13 cellular contexts compared by ENCODE assay signal in the genomic region with DNA sequence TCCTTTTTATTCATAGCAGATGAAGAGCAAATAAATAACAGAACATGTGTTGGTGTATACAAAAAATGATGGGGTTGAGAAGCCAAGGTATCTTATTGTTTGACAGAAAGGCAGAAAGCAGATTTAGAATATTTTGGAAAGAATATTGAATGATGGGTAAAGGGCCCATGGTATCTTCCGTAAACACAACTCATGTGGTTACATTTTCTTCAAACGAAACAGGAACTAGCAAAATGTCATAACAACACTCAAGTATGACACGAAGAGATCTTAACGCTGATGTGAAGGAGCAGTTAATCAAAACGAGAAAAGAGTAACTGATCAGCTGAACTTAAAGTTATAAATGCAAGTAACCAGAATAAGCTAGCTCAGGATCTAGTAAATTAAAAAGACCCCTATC.
DNase-seq lines count a peak whose midpoint lies in the region; ATAC-seq, FAIRE-seq and TF ChIP-seq lines count a peak whose summit lies in the region.
"Had no signal": no experiment of that assay in that cellular context is flagged by ENCODE, and none has a peak within 500 bp of the region (broad histone marks: within the 10 kb centered on the region; RNA-seq: fewer than 3 reads in every experiment).

No MANE protein-coding gene starts in this region.

- H4K20me1 ChIP-seq in GM12878 (ENCODE audit: control insufficient read depth, insufficient read depth), result no peaks in the 10 kb centered on the region

- BruUV-seq in GM12878 (replicated peaks; lab: Mats Ljungman, UMichigan), result no TSS peak

- POLR2A ChIA-PET in GM12878 (lab: Charles Lee), result no interaction called here

- H3K27ac ChIP-seq in GM12878 (ENCODE audit: control insufficient read depth, insufficient read depth), result no peak overlapping the region
- H3K27ac ChIP-seq: ascending aorta had no signal

- TF ChIP-seq POLR2A in GM18505 (IDR thresholded peaks at IDR 0.05; ENCODE audit: borderline replicate concordance, extremely low read depth, insufficient read depth, insufficient read length), result no peak
- TF ChIP-seq POLR2A in GM12878 (IDR thresholded peaks at IDR 0.05; ENCODE audit: low read depth, low read length), result no peak

- intact Hi-C loops in GM12878 (cut with micrococcal nuclease; ENCODE audit: unreplicated experiment), result no loop called here

- no peak overlapping the region for H3K4me2 ChIP-seq in GM12878 (ENCODE audit: control insufficient read depth, insufficient read depth)

- TF ChIP-seq CTCF in GM12878 (IDR thresholded peaks at IDR 0.05 in 2 of 3, conservative IDR thresholded peaks at IDR 0.05 in 1 of 3; ENCODE audit: control insufficient read depth in 2 of 3, extremely low read depth in 1 of 3, insufficient read depth in 1 of 3, low read depth in 3 of 3, low read length in 3 of 3), result no peak

- no peak overlapping the region for H3K4me3 ChIP-seq in GM12878
- H3K4me3 ChIP-seq: ascending aorta had no signal

- no peak for TF ChIP-seq RAD21 in GM12878 (IDR thresholded peaks at IDR 0.05; ENCODE audit: insufficient read depth, low read depth, low read length)

- H3K79me2 ChIP-seq in GM12878 (ENCODE audit: control insufficient read depth, insufficient read depth, low read length), result no peaks in the 10 kb centered on the region

- H3K27me3 ChIP-seq in GM12878 (replicated peaks in 1 of 2; ENCODE audit: control insufficient read depth in 2 of 2, insufficient read depth in 2 of 2, low read length in 1 of 2), result no peaks in the 10 kb centered on the region
- H3K27me3 ChIP-seq: ascending aorta had no signal

- no peaks in the 10 kb centered on the region for H3K9me3 ChIP-seq in GM12878 (replicated peaks; ENCODE audit: control insufficient read depth, insufficient read depth, low read length)
- H3K9me3 ChIP-seq: ascending aorta had no signal

- no peak overlapping the region; the same call in 1 of the 2 replicates for H2AFZ ChIP-seq in GM12878 (ENCODE audit: control insufficient read depth, low read depth, low read length)

- DNase-seq in GM12878 (ENCODE audit: low read depth, low spot score) (no peak), DMS153 (lab: John Stamatoyannopoulos, UW) (no peak), NCI-H1694 treated with DMSO at 0.1 percent for 48 hours (lab: John Stamatoyannopoulos, UW) (no peak), HT-29 (ENCODE audit: low spot score) (no peak)
- DNase-seq: activated CD4-positive, alpha-beta T cell treated with anti-CD3 and anti-CD28 coated beads, Interleukin-2, amount 50 U/mL, for 48 hours; NCI-H1694; substantia nigra had no signal

- WGBS in GM12878 (ENCODE audit: insufficient coverage, insufficient replicate concordance, low lambda C conversion rate, missing lambda C conversion rate), result 1% methylated on average over 5 of the region's 5 CpGs

- H3K9ac ChIP-seq in GM12878 (ENCODE audit: control insufficient read depth, insufficient read depth, low read length), result no peak overlapping the region

- SMC1A ChIA-PET in GM12878 (lab: Charles Lee; ENCODE audit: uncharacterized antibody, unreplicated experiment), result interaction anchor here (1.0 kb wide), 1 partner anchor 45 kb away, joined by 3 read pairs; no protein-coding TSS in a partner anchor

- in situ Hi-C loops in GM12878 (cut with MboI), result no loop called here

- no peak for TF ChIP-seq EP300 in GM12878 (IDR thresholded peaks at IDR 0.05; ENCODE audit: borderline replicate concordance in 1 of 2, control insufficient read depth in 1 of 2, low read depth in 2 of 2, low read length in 2 of 2)

- CTCF ChIA-PET in GM12878 (lab: Yijun Ruan, JAX), result interaction anchor here (1.0 to 1.5 kb wide), 3 partner anchors 28 to 651 kb away, joined by 3 to 5 read pairs (median 4); no protein-coding TSS in a partner anchor

- no peaks in the 10 kb centered on the region for H3K4me1 ChIP-seq in GM12878 (ENCODE audit: control insufficient read depth, insufficient read depth, low read length)

- no peaks in the 10 kb centered on the region for H3K36me3 ChIP-seq in GM12878 (ENCODE audit: control insufficient read depth in 2 of 2, insufficient read depth in 2 of 2, low read length in 1 of 2)
- H3K36me3 ChIP-seq: ascending aorta had no signal

- no peak for FAIRE-seq in GM12878 (lab: Jason Lieb, UNC)
- FAIRE-seq: islet of Langerhans had no signal

- ATAC-seq in GM18505 (IDR thresholded peaks at IDR 0.05; ENCODE audit: unreplicated experiment), result peak; percentile 70
- peak; percentile 67 for ATAC-seq in GM21390 (IDR thresholded peaks at IDR 0.05; ENCODE audit: unreplicated experiment)
- peak; percentile 76 for ATAC-seq in HG03565 (IDR thresholded peaks at IDR 0.05; ENCODE audit: unreplicated experiment)
- ATAC-seq in GM12878, result peak; percentile 44
- no peak for ATAC-seq in HG02571 (IDR thresholded peaks at IDR 0.05; ENCODE audit: unreplicated experiment)

- RAD21 ChIA-PET in GM12878 (lab: Charles Lee; ENCODE audit: unreplicated experiment), result no interaction called here

TF ChIP-seq in GM12878, 131 proteins besides CTCF, POLR2A, EP300 and RAD21 (continues in another document):
- TF ChIP-seq SIN3A (IDR thresholded peaks at IDR 0.05; ENCODE audit: low read depth, low read length) (no peak), TCF7 (IDR thresholded peaks at IDR 0.05; ENCODE audit: borderline replicate concordance) (no peak), IKZF2 (IDR thresholded peaks at IDR 0.05) (no peak), TBL1XR1 (IDR thresholded peaks at IDR 0.05; ENCODE audit: low read depth, low read length) (no peak), TAF1 (IDR thresholded peaks at IDR 0.05; ENCODE audit: borderline replicate concordance, low read depth, low read length) (no peak), RCOR1 (conservative IDR thresholded peaks at IDR 0.05; ENCODE audit: low read depth, low read length) (no peak), SMAD5 (IDR thresholded peaks at IDR 0.05; ENCODE audit: low read depth) (no peak), SIX5 (IDR thresholded peaks at IDR 0.05; ENCODE audit: low read depth, low read length, severe bottlenecking) (no peak), BCL11A (IDR thresholded peaks at IDR 0.05; ENCODE audit: low read depth, low read length) (no peak)
- TF ChIP-seq, protein P1, sequence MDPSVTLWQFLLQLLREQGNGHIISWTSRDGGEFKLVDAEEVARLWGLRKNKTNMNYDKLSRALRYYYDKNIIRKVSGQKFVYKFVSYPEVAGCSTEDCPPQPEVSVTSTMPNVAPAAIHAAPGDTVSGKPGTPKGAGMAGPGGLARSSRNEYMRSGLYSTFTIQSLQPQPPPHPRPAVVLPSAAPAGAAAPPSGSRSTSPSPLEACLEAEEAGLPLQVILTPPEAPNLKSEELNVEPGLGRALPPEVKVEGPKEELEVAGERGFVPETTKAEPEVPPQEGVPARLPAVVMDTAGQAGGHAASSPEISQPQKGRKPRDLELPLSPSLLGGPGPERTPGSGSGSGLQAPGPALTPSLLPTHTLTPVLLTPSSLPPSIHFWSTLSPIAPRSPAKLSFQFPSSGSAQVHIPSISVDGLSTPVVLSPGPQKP (IDR thresholded peaks at IDR 0.05; ENCODE audit: low read depth, low read length), result no peak
- TF ChIP-seq, protein P2, sequence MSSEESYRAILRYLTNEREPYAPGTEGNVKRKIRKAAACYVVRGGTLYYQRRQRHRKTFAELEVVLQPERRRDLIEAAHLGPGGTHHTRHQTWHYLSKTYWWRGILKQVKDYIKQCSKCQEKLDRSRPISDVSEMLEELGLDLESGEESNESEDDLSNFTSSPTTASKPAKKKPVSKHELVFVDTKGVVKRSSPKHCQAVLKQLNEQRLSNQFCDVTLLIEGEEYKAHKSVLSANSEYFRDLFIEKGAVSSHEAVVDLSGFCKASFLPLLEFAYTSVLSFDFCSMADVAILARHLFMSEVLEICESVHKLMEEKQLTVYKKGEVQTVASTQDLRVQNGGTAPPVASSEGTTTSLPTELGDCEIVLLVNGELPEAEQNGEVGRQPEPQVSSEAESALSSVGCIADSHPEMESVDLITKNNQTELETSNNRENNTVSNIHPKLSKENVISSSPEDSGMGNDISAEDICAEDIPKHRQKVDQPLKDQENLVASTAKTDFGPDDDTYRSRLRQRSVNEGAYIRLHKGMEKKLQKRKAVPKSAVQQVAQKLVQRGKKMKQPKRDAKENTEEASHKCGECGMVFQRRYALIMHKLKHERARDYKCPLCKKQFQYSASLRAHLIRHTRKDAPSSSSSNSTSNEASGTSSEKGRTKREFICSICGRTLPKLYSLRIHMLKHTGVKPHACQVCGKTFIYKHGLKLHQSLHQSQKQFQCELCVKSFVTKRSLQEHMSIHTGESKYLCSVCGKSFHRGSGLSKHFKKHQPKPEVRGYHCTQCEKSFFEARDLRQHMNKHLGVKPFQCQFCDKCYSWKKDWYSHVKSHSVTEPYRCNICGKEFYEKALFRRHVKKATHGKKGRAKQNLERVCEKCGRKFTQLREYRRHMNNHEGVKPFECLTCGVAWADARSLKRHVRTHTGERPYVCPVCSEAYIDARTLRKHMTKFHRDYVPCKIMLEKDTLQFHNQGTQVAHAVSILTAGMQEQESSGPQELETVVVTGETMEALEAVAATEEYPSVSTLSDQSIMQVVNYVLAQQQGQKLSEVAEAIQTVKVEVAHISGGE (CRISPR knock-in tag; IDR thresholded peaks at IDR 0.05), result no peak
- TF ChIP-seq, protein P3, sequence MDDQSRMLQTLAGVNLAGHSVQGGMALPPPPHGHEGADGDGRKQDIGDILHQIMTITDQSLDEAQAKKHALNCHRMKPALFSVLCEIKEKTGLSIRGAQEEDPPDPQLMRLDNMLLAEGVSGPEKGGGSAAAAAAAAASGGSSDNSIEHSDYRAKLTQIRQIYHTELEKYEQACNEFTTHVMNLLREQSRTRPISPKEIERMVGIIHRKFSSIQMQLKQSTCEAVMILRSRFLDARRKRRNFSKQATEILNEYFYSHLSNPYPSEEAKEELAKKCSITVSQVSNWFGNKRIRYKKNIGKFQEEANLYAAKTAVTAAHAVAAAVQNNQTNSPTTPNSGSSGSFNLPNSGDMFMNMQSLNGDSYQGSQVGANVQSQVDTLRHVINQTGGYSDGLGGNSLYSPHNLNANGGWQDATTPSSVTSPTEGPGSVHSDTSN (IDR thresholded peaks at IDR 0.05; ENCODE audit: insufficient replicate concordance, low read depth, low read length), result no peak
- TF ChIP-seq, protein P4, sequence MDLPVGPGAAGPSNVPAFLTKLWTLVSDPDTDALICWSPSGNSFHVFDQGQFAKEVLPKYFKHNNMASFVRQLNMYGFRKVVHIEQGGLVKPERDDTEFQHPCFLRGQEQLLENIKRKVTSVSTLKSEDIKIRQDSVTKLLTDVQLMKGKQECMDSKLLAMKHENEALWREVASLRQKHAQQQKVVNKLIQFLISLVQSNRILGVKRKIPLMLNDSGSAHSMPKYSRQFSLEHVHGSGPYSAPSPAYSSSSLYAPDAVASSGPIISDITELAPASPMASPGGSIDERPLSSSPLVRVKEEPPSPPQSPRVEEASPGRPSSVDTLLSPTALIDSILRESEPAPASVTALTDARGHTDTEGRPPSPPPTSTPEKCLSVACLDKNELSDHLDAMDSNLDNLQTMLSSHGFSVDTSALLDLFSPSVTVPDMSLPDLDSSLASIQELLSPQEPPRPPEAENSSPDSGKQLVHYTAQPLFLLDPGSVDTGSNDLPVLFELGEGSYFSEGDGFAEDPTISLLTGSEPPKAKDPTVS (IDR thresholded peaks at IDR 0.05; ENCODE audit: low read depth, low read length), result no peak
